17 cellular contexts compared by ENCODE assay signal in genomic region chr10:778626-779330, GRCh38.
DNase-seq lines count a peak whose midpoint lies in the region; ATAC-seq and TF ChIP-seq lines count a peak whose summit lies in the region.
"Had no signal": no experiment of that assay in that cellular context is flagged by ENCODE, and none has a peak within 500 bp of the region (broad histone marks: within the 10 kb centered on the region; RNA-seq: fewer than 3 reads in every experiment).

No MANE protein-coding gene starts in this region.

- no peak overlapping the region for H2BK15ac ChIP-seq in neuronal stem cell (ENCODE audit: low read length)

- H3K36me3 ChIP-seq in GM23248 (ENCODE audit: low read depth) (no peaks in the 10 kb centered on the region), neuronal stem cell (replicated peaks in 1 of 2; ENCODE audit: control insufficient read depth in 2 of 2, insufficient read depth in 2 of 2, low read length in 2 of 2) (no peaks in the 10 kb centered on the region)
- H3K36me3 ChIP-seq: thyroid gland had no signal

- 60 to 64% methylated on average over 26 to 27 of the region's 27 CpGs for WGBS in GM23248 (ENCODE audit: low coverage in 1 of 2, low lambda C conversion rate in 2 of 2, missing lambda C conversion rate in 2 of 2), 2 experiments
- no CpG with 5 or more reads among the region's 27 CpGs for WGBS in neuronal stem cell (ENCODE audit: extremely low coverage in 2 of 2, insufficient read length in 2 of 2, insufficient replicate concordance in 1 of 2), 2 donors

- H2AFZ ChIP-seq in GM23248 (no peak overlapping the region), neuronal stem cell (ENCODE audit: low read length) (no peak overlapping the region)

- H3K4me2 ChIP-seq in GM23248 (ENCODE audit: unreplicated experiment) (no peak overlapping the region), neuronal stem cell (ENCODE audit: insufficient read depth, low read length, poor library complexity, severe bottlenecking) (no peak overlapping the region)

- no peak overlapping the region for H2BK120ac ChIP-seq in neuronal stem cell (ENCODE audit: low read depth, low read length)

- no peak for TF ChIP-seq CTCF in astrocyte of the spinal cord (IDR thresholded peaks at IDR 0.05; ENCODE audit: low read depth, low read length)

- H4K8ac ChIP-seq in neuronal stem cell (ENCODE audit: low read depth, low read length): no peak overlapping the region

- no peak overlapping the region for H3K27ac ChIP-seq in GM23248
- H3K27ac ChIP-seq in neuronal stem cell (replicated peaks; ENCODE audit: low read length): no peak overlapping the region
- H3K27ac ChIP-seq: HL-60, thyroid gland, VCaP had no signal

- H3K27me3 ChIP-seq in GM23248 (replicated peaks; ENCODE audit: insufficient read depth) (no peaks in the 10 kb centered on the region), neuronal stem cell (ENCODE audit: control insufficient read depth in 3 of 3, insufficient read depth in 3 of 3, low read depth in 1 of 3, low read length in 3 of 3) (no peaks in the 10 kb centered on the region)
- H3K27me3 ChIP-seq: thyroid gland had no signal

- no peaks in the 10 kb centered on the region for H3K79me1 ChIP-seq in neuronal stem cell (ENCODE audit: low read depth, low read length)

- H3K14ac ChIP-seq in neuronal stem cell (ENCODE audit: low read length): peak overlapping the region; percentile 23

- H2BK5ac ChIP-seq in neuronal stem cell (ENCODE audit: low read length): no peak overlapping the region

- no peaks in the 10 kb centered on the region for H3K9me3 ChIP-seq in GM23248 (ENCODE audit: low read depth)
- no peaks in the 10 kb centered on the region for H3K9me3 ChIP-seq in neuronal stem cell (replicated peaks in 1 of 2; ENCODE audit: control insufficient read depth in 2 of 2, insufficient read depth in 1 of 2, low read depth in 1 of 2, low read length in 2 of 2)
- H3K9me3 ChIP-seq: Caco-2, thyroid gland had no signal

- H2AK5ac ChIP-seq in neuronal stem cell (ENCODE audit: low read depth, low read length): peak overlapping the region; percentile 7

- DNase-seq in EH (ENCODE audit: low read depth) (peak; percentile 20), GM23248 (peak; percentile 41), astrocyte of the spinal cord (ENCODE audit: low read depth, low spot score) (peak; percentile 30), neuronal stem cell (ENCODE audit: low spot score) (no peak), Ammon's horn (ENCODE audit: low spot score) (no peak)
- DNase-seq: Caco-2; effector memory CD4-positive, alpha-beta T cell; glutamatergic neuron; NCI-H1694 treated with DMSO at 0.1 percent for 48 hours; NCI-H774; nucleus accumbens; thyroid gland had no signal

- peaks cover 10% of the 10 kb centered on the region; the same call in 1 of the 2 replicates for H3K4me1 ChIP-seq in GM23248 (ENCODE audit: insufficient read depth)
- H3K4me1 ChIP-seq in neuronal stem cell (ENCODE audit: control insufficient read depth in 2 of 2, insufficient read depth in 1 of 2, low read depth in 1 of 2, low read length in 2 of 2): no peaks in the 10 kb centered on the region
- H3K4me1 ChIP-seq: Caco-2, thyroid gland had no signal

- in situ Hi-C loops in GM23248 (cut with MboI): no loop called here
- in situ Hi-C loops in astrocyte of the spinal cord (cut with HindIII; ENCODE audit: low sequenced_read_pairs): no loop called here

- no peaks in the 10 kb centered on the region for H3K9me2 ChIP-seq in GM23248 (ENCODE audit: insufficient read depth)

- no peak overlapping the region for H4K91ac ChIP-seq in neuronal stem cell (ENCODE audit: low read depth, low read length, poor library complexity)

- no peaks in the 10 kb centered on the region for H3F3A ChIP-seq in GM23248 (ENCODE audit: insufficient read depth)

- ATAC-seq in GM18519 (IDR thresholded peaks at IDR 0.05; ENCODE audit: low FRiP score, unreplicated experiment): no peak
- ATAC-seq in GM21390 (IDR thresholded peaks at IDR 0.05; ENCODE audit: unreplicated experiment): no peak
- ATAC-seq: stimulated activated memory B cell treated with anti-CD40 and anti-IgM and Interleukin-4, amounts not matched to agents 10 μg/mL and 1 μg/mL and 100 μg/mL, for 72 hours had no signal

- H3K79me2 ChIP-seq in GM23248 (ENCODE audit: insufficient read depth): no peaks in the 10 kb centered on the region

- no peak overlapping the region for H3K4me3 ChIP-seq in GM23248
- H3K4me3 ChIP-seq in astrocyte of the spinal cord (ENCODE audit: low read depth, low read length): no peak overlapping the region
- H3K4me3 ChIP-seq in neuronal stem cell (ENCODE audit: low read length in 2 of 2): peak overlapping the region in 1 of 2 donors; percentile 32
- H3K4me3 ChIP-seq: thyroid gland had no signal

- H3K23ac ChIP-seq in neuronal stem cell (ENCODE audit: low read depth, low read length, poor library complexity): no peak overlapping the region

- H3K18ac ChIP-seq in neuronal stem cell (ENCODE audit: low read length): peak overlapping the region; percentile 72

- no peaks in the 10 kb centered on the region for H4K20me1 ChIP-seq in GM23248 (ENCODE audit: insufficient read depth)

- H2BK12ac ChIP-seq in neuronal stem cell (ENCODE audit: low read length): no peak overlapping the region

- no peak overlapping the region for H3K9ac ChIP-seq in GM23248
- no peak overlapping the region for H3K9ac ChIP-seq in neuronal stem cell (ENCODE audit: low read depth, low read length, poor library complexity)

- H3K4ac ChIP-seq in neuronal stem cell (ENCODE audit: low read length): no peak overlapping the region

Comparison
In these comparisons a context has a peak if more than half of its experiments do, and no peak if none do; other contexts are left out.
1. DNase-seq: peak in EH (single experiment), GM23248 (single experiment) and astrocyte of the spinal cord (single experiment); none in neuronal stem cell (single experiment) and Ammon's horn (single experiment).